ENCODE assay signal across 8 cellular contexts in the genomic region with DNA sequence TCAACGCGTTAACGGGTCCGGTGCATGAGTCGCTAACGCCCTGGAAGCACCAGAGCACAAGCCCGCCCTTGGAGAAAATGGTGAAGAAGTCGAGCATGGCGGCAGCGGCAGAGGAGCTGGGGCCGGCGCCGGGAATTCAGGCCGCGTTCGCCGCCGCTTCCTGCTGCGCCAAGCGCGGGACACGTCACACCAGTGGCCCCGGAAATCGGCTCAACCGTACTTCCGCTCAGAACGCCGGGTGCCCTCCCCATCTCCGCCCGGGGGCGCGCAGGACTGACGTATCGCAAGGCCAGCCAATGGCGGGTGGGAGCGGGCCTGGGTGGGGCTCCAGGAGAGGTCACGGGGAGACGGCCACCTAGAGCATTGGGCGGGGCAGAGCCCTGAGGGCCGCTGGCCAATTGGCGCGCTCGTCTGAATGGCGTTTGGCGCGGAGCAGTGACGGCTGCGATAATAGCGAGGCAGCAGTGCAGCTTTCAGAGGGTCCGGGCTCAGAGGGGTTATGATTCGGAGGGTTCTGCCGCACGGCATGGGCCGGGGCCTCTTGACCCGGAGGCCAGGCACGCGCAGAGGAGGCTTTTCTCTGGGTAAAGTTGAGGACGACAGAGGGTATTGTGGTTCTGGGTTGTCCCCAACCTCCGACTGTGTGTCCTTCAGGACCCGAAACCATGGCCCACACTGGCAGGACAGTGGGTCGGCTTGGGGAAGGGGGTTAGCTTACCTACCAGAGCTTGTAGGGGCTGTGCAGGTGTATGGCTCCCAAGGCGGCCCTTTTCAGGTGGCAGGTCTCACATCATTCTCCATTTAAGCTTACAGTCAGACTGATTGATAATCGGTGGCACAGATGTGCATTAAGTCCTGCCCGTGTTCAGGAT. TPM values are rescaled to one million over a fixed set of nuclear protein-coding genes. Genes with fewer than 3 reads are reported as not detected.
DNase-seq lines count a peak whose midpoint lies in the region; ATAC-seq and TF ChIP-seq lines count a peak whose summit lies in the region.

A gene (plus strand): TSS at position 447 of the 872 bp plus-strand sequence. CDS start 53 bp downstream, at position 500.
A gene with protein sequence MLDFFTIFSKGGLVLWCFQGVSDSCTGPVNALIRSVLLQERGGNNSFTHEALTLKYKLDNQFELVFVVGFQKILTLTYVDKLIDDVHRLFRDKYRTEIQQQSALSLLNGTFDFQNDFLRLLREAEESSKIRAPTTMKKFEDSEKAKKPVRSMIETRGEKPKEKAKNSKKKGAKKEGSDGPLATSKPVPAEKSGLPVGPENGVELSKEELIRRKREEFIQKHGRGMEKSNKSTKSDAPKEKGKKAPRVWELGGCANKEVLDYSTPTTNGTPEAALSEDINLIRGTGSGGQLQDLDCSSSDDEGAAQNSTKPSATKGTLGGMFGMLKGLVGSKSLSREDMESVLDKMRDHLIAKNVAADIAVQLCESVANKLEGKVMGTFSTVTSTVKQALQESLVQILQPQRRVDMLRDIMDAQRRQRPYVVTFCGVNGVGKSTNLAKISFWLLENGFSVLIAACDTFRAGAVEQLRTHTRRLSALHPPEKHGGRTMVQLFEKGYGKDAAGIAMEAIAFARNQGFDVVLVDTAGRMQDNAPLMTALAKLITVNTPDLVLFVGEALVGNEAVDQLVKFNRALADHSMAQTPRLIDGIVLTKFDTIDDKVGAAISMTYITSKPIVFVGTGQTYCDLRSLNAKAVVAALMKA (minus strand): TSS at position 188 of the 872 bp plus-strand sequence. CDS start 91 bp downstream, at position 97.

- H2AFZ ChIP-seq in neuron (ENCODE audit: low read depth, low read length) = peak within 1 kb of the TSS; percentile 39

- H3K27me3 ChIP-seq in foreskin keratinocyte (no peaks in the 10 kb centered on the region), neuron (ENCODE audit: insufficient read depth, low read length) (no peaks in the 10 kb centered on the region), subcutaneous abdominal adipose tissue (ENCODE audit: control insufficient read depth in 5 of 5, insufficient read depth in 4 of 5, low read length in 5 of 5) (no peaks in the 10 kb centered on the region)

- H3K9me3 ChIP-seq in neuron (ENCODE audit: low read length) (no peaks in the 10 kb centered on the region), subcutaneous abdominal adipose tissue (ENCODE audit: control insufficient read depth in 5 of 5, low read length in 5 of 5) (no peaks in the 10 kb centered on the region)

- peak; percentile 2 for TF ChIP-seq CTCF in foreskin keratinocyte (conservative IDR thresholded peaks at IDR 0.05)

- POLR2A ChIA-PET in HEK293T (lab: Yijun Ruan, JAX) = interaction anchor here (0.6 to 2.6 kb wide), 16 partner anchors 10 to 366 kb away, joined by 3 to 27 read pairs (median 4); a partner anchor contains a TSS

- H3K36me3 ChIP-seq in neuron (ENCODE audit: insufficient read depth, low read length) = peaks cover 58% of the 10 kb centered on the region
- peaks cover 9 to 52% (median 46%) of the 10 kb centered on the region in 5 donors for H3K36me3 ChIP-seq in subcutaneous abdominal adipose tissue (ENCODE audit: control insufficient read depth in 5 of 5, insufficient read depth in 5 of 5, low read length in 5 of 5)

- CTCF ChIA-PET in HEK293T (lab: Yijun Ruan, JAX) = no interaction called here

- peak within 1 kb of the TSS; percentile 76 for H3K4me3 ChIP-seq in neuron (ENCODE audit: low read length)
- peak within 1 kb of the TSS; percentile 89 to 100 (median 92) for H3K4me3 ChIP-seq in subcutaneous abdominal adipose tissue (ENCODE audit: low read depth in 1 of 5, low read length in 5 of 5)

- peak; percentile 99 for ATAC-seq in foreskin keratinocyte

- H3K4me1 ChIP-seq in foreskin keratinocyte = peaks cover 4% of the 10 kb centered on the region
- H3K4me1 ChIP-seq in neuron (ENCODE audit: insufficient read depth, low read length) = peaks cover 16% of the 10 kb centered on the region
- peaks cover 7 to 20% (median 18%) of the 10 kb centered on the region in 5 donors for H3K4me1 ChIP-seq in subcutaneous abdominal adipose tissue (ENCODE audit: control insufficient read depth in 5 of 5, insufficient read depth in 5 of 5, low read length in 5 of 5)

- peak within 1 kb of the TSS; percentile 87 to 96 (median 92) for H3K9ac ChIP-seq in subcutaneous abdominal adipose tissue (ENCODE audit: low read length in 5 of 5)

- in situ Hi-C loops in SK-MEL-5 (cut with HindIII; ENCODE audit: low pct_unique_long_range_greater_than_20kb, low sequenced_read_pairs) = no loop called here

- H3K27ac ChIP-seq in foreskin keratinocyte (peak within 1 kb of the TSS; percentile 73), subcutaneous abdominal adipose tissue (ENCODE audit: low read depth, low read length) (peak within 1 kb of the TSS; percentile 87)

- DNase-seq in GF-D8 (lab: John Stamatoyannopoulos, UW) = peak; percentile 100
- peak; percentile 100 for DNase-seq in HEK293T (ENCODE audit: extremely low spot score)
- DNase-seq in MV-4-11 (lab: John Stamatoyannopoulos, UW) = peak; percentile 97
- DNase-seq in SK-MEL-5 (ENCODE audit: low read depth, low spot score) = peak; percentile 97
- DNase-seq in activated naive CD4-positive, alpha-beta T cell treated with Interleukin-2 at 50 U/mL for 16 hours = peak; percentile 100
- peak; percentile 94 to 96 for DNase-seq in foreskin keratinocyte

TF ChIP-seq in HEK293T, 16 proteins besides CTCF, POLR2A, EP300 and RAD21:
- no peak for TF ChIP-seq SUZ12 (IDR thresholded peaks at IDR 0.05)
- TF ChIP-seq, protein P1, sequence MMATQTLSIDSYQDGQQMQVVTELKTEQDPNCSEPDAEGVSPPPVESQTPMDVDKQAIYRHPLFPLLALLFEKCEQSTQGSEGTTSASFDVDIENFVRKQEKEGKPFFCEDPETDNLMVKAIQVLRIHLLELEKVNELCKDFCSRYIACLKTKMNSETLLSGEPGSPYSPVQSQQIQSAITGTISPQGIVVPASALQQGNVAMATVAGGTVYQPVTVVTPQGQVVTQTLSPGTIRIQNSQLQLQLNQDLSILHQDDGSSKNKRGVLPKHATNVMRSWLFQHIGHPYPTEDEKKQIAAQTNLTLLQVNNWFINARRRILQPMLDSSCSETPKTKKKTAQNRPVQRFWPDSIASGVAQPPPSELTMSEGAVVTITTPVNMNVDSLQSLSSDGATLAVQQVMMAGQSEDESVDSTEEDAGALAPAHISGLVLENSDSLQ (IDR thresholded peaks at IDR 0.05) = peak; percentile 48; the same call in 1 of the 2 replicates
- peak; percentile 37 for TF ChIP-seq ELF4 (IDR thresholded peaks at IDR 0.05)

RNA-seq across cellular contexts. Expression of the first gene that starts in this region (rescaled TPM):
- 21.2 and 27.2 TPM in 2 replicates for total RNA-seq in SK-MEL-5 (2014; rRNA removed; shearing (Covaris generic))
- polyA plus RNA-seq in SK-MEL-5 (2015; cell fraction: cytosol; rRNA removed) = 25.0 and 29.8 TPM in 2 replicates
- polyA plus RNA-seq in SK-MEL-5 (2015; cell fraction: nucleus; rRNA removed) = 42.5 and 43.9 TPM in 2 replicates
- total RNA-seq in foreskin keratinocyte = 30.3 and 33.0 TPM in 2 replicates
- 30.2 and 34.5 TPM in 2 replicates for polyA plus RNA-seq in foreskin keratinocyte

RNA-seq across cellular contexts. Expression of the second gene that starts in this region (rescaled TPM):
- total RNA-seq in SK-MEL-5 (2014; rRNA removed; shearing (Covaris generic)) = 124 and 129 TPM in 2 replicates
- polyA plus RNA-seq in SK-MEL-5 (2015; cell fraction: cytosol; rRNA removed) = 120 and 160 TPM in 2 replicates
- polyA plus RNA-seq in SK-MEL-5 (2015; cell fraction: nucleus; rRNA removed) = 129 and 159 TPM in 2 replicates
- 77.4 and 89.9 TPM in 2 replicates for total RNA-seq in foreskin keratinocyte
- 56.2 and 57.7 TPM in 2 replicates for polyA plus RNA-seq in foreskin keratinocyte

Comparison
In these comparisons a context has a peak if more than half of its experiments do, and no peak if none do; other contexts are left out.
1. Peak in every context shown above with its lines: DNase-seq, ATAC-seq, H3K4me3 ChIP-seq and H3K27ac ChIP-seq.